In the genomic region with DNA sequence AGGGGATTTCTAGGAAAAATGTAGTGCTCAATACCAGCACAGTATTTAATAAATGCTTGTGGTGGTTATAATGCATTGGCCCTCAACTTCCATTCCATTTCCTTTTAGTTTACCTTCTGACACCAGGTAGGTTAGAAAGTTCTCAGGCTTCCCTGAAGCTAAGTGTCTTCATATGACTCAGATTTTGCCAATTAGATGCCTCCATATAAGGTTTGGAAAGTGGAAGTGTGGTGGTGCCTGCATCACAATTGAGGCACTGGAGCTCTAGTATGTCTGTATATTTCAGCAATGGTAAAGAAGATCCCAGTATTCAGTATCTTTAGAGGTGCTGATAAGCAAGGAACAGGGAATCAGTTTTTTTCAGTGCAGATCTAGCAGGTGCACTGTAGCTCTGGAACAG, we compare ENCODE assay signal across 31 cellular contexts.
"Had no signal": no experiment of that assay in that cellular context is flagged by ENCODE, and none has a peak within 500 bp of the region (broad histone marks: within the 10 kb centered on the region; RNA-seq: fewer than 3 reads in every experiment).

No MANE protein-coding gene starts in this region.

- ATAC-seq: effector memory CD8-positive, alpha-beta T cell; heart right ventricle; left cardiac atrium; left lung; mucosa of descending colon; sciatic nerve had no signal

- H3K4me3 ChIP-seq: esophagus squamous epithelium, heart right ventricle, left lung, mucosa of descending colon, neural progenitor cell, right atrium auricular region, smooth muscle cell, testis, tibial artery had no signal

- H3K4me1 Mint-ChIP-seq: mesothelial cell of epicardium, nephron, neural progenitor cell had no signal

- H3K4me3 Mint-ChIP-seq: effector memory CD8-positive, alpha-beta T cell; mesothelial cell of epicardium; naive B cell; nephron; neural progenitor cell; type B pancreatic cell had no signal

- H3K9ac ChIP-seq: neural progenitor cell, parathyroid adenoma had no signal

- H2AFZ ChIP-seq: neural progenitor cell, parathyroid adenoma had no signal

- H3K27ac Mint-ChIP-seq: mesothelial cell of epicardium, nephron, neural progenitor cell, progenitor cell of endocrine pancreas, type B pancreatic cell had no signal

- H3K27me3 ChIP-seq: esophagus squamous epithelium, heart right ventricle, left lung, neural progenitor cell, right atrium auricular region, testis, tibial artery had no signal

- H3K4me1 ChIP-seq: esophagus squamous epithelium, left lung, neural progenitor cell, parathyroid adenoma, right atrium auricular region, testis had no signal

- H3K27me3 Mint-ChIP-seq: effector memory CD8-positive, alpha-beta T cell; naive B cell; progenitor cell of endocrine pancreas; type B pancreatic cell had no signal

- H3K79me2 ChIP-seq: parathyroid adenoma had no signal

- H3K9me3 Mint-ChIP-seq: effector memory CD8-positive, alpha-beta T cell; mesothelial cell of epicardium; naive B cell; nephron; neural progenitor cell; type B pancreatic cell had no signal

- H3K27ac ChIP-seq: esophagus squamous epithelium, heart right ventricle, left lung, neural progenitor cell, parathyroid adenoma, right atrium auricular region, testis, tibial artery had no signal

- H3K36me3 ChIP-seq: neural progenitor cell had no signal

- H3K9me3 ChIP-seq: esophagus squamous epithelium, heart right ventricle, left lung, mucosa of descending colon, right atrium auricular region, testis, tibial artery had no signal

- DNase-seq: effector memory CD8-positive, alpha-beta T cell; erythroblast; esophagus squamous epithelium; foreskin melanocyte; glutamatergic neuron; heart right ventricle; hippocampal formation; left cardiac atrium; left lung; mesenchymal stem cell; mucosa of descending colon; naive B cell; stimulated activated CD4-positive, alpha-beta T cell treated with anti-CD3 and anti-CD28 coated beads, Interleukin-12 subunit alpha, Interleukin-12 subunit beta, amount 100 ng/mL, for 4 hours; stimulated activated CD4-positive, alpha-beta T cell treated with anti-CD3 and anti-CD28 coated beads, Interleukin-1b, Interleukin-23, amount 100 ng/mL, for 48 hours; stimulated activated CD4-positive, alpha-beta T cell treated with anti-CD3 and anti-CD28 coated beads, Interleukin-4, amount 100 ng/mL, for 1 hour; stimulated activated CD8-positive, alpha-beta memory T cell treated with anti-CD3 and anti-CD28 coated beads, Interleukin-4, amount 100 ng/mL, for 48 hours; stimulated activated naive CD4-positive, alpha-beta T cell; substantia nigra; testis; tibial artery had no signal

- FAIRE-seq: endometrium, islet of Langerhans had no signal

- H3K4me2 ChIP-seq: neural progenitor cell, smooth muscle cell had no signal
